In the genomic region with DNA sequence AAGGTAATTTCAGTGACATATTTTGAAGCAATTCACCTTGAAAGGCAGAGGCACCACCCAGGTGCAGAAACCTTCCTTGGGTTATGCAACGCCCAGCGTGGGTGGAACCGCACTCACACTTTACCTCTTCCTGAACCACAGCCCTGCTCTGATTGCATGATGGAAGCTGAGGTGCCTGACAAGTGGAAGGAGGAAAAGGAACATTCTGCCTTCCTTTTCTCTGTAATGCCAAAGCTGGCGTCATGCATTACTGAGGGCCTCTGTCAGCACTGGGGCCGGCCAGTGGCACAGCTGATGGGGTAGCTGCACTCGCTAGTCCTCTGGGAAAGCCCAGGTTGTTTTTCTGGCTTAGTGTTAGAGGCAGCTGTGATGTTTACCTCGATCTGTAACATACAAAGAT, we compare ENCODE assay signal across 8 cellular contexts.
A peak's percentile ranks its signal among the peaks of the same experiment; 100 is the strongest.
DNase-seq lines count a peak whose midpoint lies in the region; ATAC-seq and TF ChIP-seq lines count a peak whose summit lies in the region.

No MANE protein-coding gene starts in this region.

- peaks cover 6% of the 10 kb centered on the region; the same call in 1 of the 2 replicates for H3K36me3 ChIP-seq in RWPE2 (ENCODE audit: low read depth)
- H3K36me3 ChIP-seq in rectal smooth muscle tissue (ENCODE audit: control insufficient read depth, insufficient read depth, low read length), result no peaks in the 10 kb centered on the region

- H3K27ac ChIP-seq in RWPE2 (ENCODE audit: poor library complexity, severe bottlenecking) (peak overlapping the region; percentile 89), rectal smooth muscle tissue (ENCODE audit: low read depth, low read length) (peak overlapping the region; percentile 44)

- H3K4me3 ChIP-seq in RWPE2 (ENCODE audit: severe bottlenecking) (no peak overlapping the region), rectal smooth muscle tissue (ENCODE audit: low read length) (no peak overlapping the region)

- DNase-seq in RWPE2 (ENCODE audit: low spot score), result peak; percentile 78
- DNase-seq in dermis blood vessel endothelial cell, result peak; percentile 65
- DNase-seq in mesenteric fat pad (ENCODE audit: low spot score), result no peak
- no peak for DNase-seq in NCI-H524 treated with DMSO at 0.1 percent for 48 hours (lab: John Stamatoyannopoulos, UW)
- no peak for DNase-seq in iPS-NIHi7 (ENCODE audit: extremely low spot score)

- ATAC-seq in GM19324 (IDR thresholded peaks at IDR 0.05; ENCODE audit: low FRiP score, unreplicated experiment) (peak; percentile 50), RWPE2 (ENCODE audit: low read depth) (peak; percentile 84), GM18511 (IDR thresholded peaks at IDR 0.05; ENCODE audit: unreplicated experiment) (no peak)

- peaks cover 6% of the 10 kb centered on the region for H3K9me3 ChIP-seq in RWPE2 (ENCODE audit: severe bottlenecking)

- no peak for TF ChIP-seq CTCF in RWPE2 (IDR thresholded peaks at IDR 0.05; ENCODE audit: poor library complexity, severe bottlenecking)

- H3K27me3 ChIP-seq in RWPE2 (ENCODE audit: insufficient read depth, poor library complexity, severe bottlenecking) (no peaks in the 10 kb centered on the region), rectal smooth muscle tissue (ENCODE audit: control insufficient read depth, insufficient read depth, low read length) (no peaks in the 10 kb centered on the region)

- H3K9ac ChIP-seq in rectal smooth muscle tissue (ENCODE audit: low read length), result no peak overlapping the region

- H3K4me1 ChIP-seq in RWPE2 (ENCODE audit: insufficient read depth, poor library complexity, severe bottlenecking) (peaks cover 48% of the 10 kb centered on the region), rectal smooth muscle tissue (ENCODE audit: control insufficient read depth, insufficient read depth, low read length) (no peaks in the 10 kb centered on the region)

Comparison
In these comparisons a context has a peak if more than half of its experiments do, and no peak if none do; other contexts are left out.
1. DNase-seq: peak in RWPE2 (single experiment) and dermis blood vessel endothelial cell (single experiment); none in mesenteric fat pad (single experiment), NCI-H524 treated with DMSO at 0.1 percent for 48 hours (single experiment) and iPS-NIHi7 (single experiment).